Comparison of ENCODE assay signal across 18 cellular contexts in genomic region chr7:48280100-48280499, GRCh38.
DNase-seq lines count a peak whose midpoint lies in the region; ATAC-seq and TF ChIP-seq lines count a peak whose summit lies in the region.
"Had no signal": no experiment of that assay in that cellular context is flagged by ENCODE, and none has a peak within 500 bp of the region (broad histone marks: within the 10 kb centered on the region; RNA-seq: fewer than 3 reads in every experiment).

No MANE protein-coding gene starts in this region.

- no peak overlapping the region for H3K27ac ChIP-seq in WERI-Rb-1
- H3K27ac ChIP-seq: KMS-11, parathyroid adenoma had no signal

- no peaks in the 10 kb centered on the region for H3K9me3 ChIP-seq in WERI-Rb-1 (ENCODE audit: severe bottlenecking)
- H3K9me3 ChIP-seq: mucosa of descending colon had no signal

- DNase-seq in activated T-cell treated with anti-CD3 and anti-CD28 coated beads, Interleukin-2, amount 50 U/mL, for 72 hours = peak in 1 of 2 donors; percentile 24
- DNase-seq in activated T-cell treated with anti-CD3 and anti-CD28 coated beads, Interleukin-2, amount 50 U/mL, for 24 hours = no peak
- peak; percentile 71 for DNase-seq in RPMI7951 (ENCODE audit: low read depth)
- peak; percentile 50 for DNase-seq in fibroblast of gingiva (ENCODE audit: low read depth)
- DNase-seq in WERI-Rb-1 = no peak
- no peak for DNase-seq in cerebellar nuclear complex (lab: John Stamatoyannopoulos, UW)
- DNase-seq: ACHN; activated CD4-positive, alpha-beta memory T cell treated with anti-CD3 and anti-CD28 coated beads, Interleukin-2, amount 10 ng/mL, durations not matched to agents 7 days and 5 days; activated naive CD4-positive, alpha-beta T cell treated with anti-CD3 and anti-CD28 coated beads for 36 hours; mucosa of descending colon; NCI-H1694; NCI-H526 treated with DMSO at 0.1 percent for 48 hours; trophoblast cell had no signal

- no peaks in the 10 kb centered on the region for H3K9me3 Mint-ChIP-seq in activated T-cell treated with anti-CD3 and anti-CD28 coated beads, Interleukin-2, amount 50 U/mL, for 72 hours
- H3K9me3 Mint-ChIP-seq in activated T-cell treated with anti-CD3 and anti-CD28 coated beads, Interleukin-2, amount 50 U/mL, for 24 hours = no peaks in the 10 kb centered on the region
- H3K9me3 Mint-ChIP-seq in stimulated activated memory B cell treated with anti-CD40 and anti-IgM and Interleukin-4, amounts not matched to agents 10 μg/mL and 1 μg/mL and 100 μg/mL, for 72 hours = no peaks in the 10 kb centered on the region
- H3K9me3 Mint-ChIP-seq: activated CD4-positive, alpha-beta memory T cell treated with anti-CD3 and anti-CD28 coated beads, Interleukin-2, amount 10 ng/mL, durations not matched to agents 7 days and 5 days; activated naive CD4-positive, alpha-beta T cell treated with anti-CD3 and anti-CD28 coated beads for 36 hours had no signal

- H3K4me3 ChIP-seq in WERI-Rb-1 (ENCODE audit: low read depth, low read length) = no peak overlapping the region
- H3K4me3 ChIP-seq: mucosa of descending colon had no signal

- H3K27ac Mint-ChIP-seq in activated T-cell treated with anti-CD3 and anti-CD28 coated beads, Interleukin-2, amount 50 U/mL, for 72 hours = no peak overlapping the region
- no peak overlapping the region for H3K27ac Mint-ChIP-seq in activated T-cell treated with anti-CD3 and anti-CD28 coated beads, Interleukin-2, amount 50 U/mL, for 24 hours
- no peak overlapping the region for H3K27ac Mint-ChIP-seq in stimulated activated memory B cell treated with anti-CD40 and anti-IgM and Interleukin-4, amounts not matched to agents 10 μg/mL and 1 μg/mL and 100 μg/mL, for 72 hours
- H3K27ac Mint-ChIP-seq: activated CD4-positive, alpha-beta memory T cell treated with anti-CD3 and anti-CD28 coated beads, Interleukin-2, amount 10 ng/mL, durations not matched to agents 7 days and 5 days; activated naive CD4-positive, alpha-beta T cell treated with anti-CD3 and anti-CD28 coated beads for 36 hours had no signal

- peaks cover 37% of the 10 kb centered on the region for H3K4me1 Mint-ChIP-seq in activated T-cell treated with anti-CD3 and anti-CD28 coated beads, Interleukin-2, amount 50 U/mL, for 72 hours (ENCODE audit: low read depth)
- peaks cover 25% of the 10 kb centered on the region for H3K4me1 Mint-ChIP-seq in activated T-cell treated with anti-CD3 and anti-CD28 coated beads, Interleukin-2, amount 50 U/mL, for 24 hours (ENCODE audit: low read depth)
- no peaks in the 10 kb centered on the region for H3K4me1 Mint-ChIP-seq in stimulated activated memory B cell treated with anti-CD40 and anti-IgM and Interleukin-4, amounts not matched to agents 10 μg/mL and 1 μg/mL and 100 μg/mL, for 72 hours

- no peak overlapping the region for H3K4me3 Mint-ChIP-seq in activated T-cell treated with anti-CD3 and anti-CD28 coated beads, Interleukin-2, amount 50 U/mL, for 72 hours
- no peak overlapping the region for H3K4me3 Mint-ChIP-seq in activated T-cell treated with anti-CD3 and anti-CD28 coated beads, Interleukin-2, amount 50 U/mL, for 24 hours
- no peak overlapping the region for H3K4me3 Mint-ChIP-seq in stimulated activated memory B cell treated with anti-CD40 and anti-IgM and Interleukin-4, amounts not matched to agents 10 μg/mL and 1 μg/mL and 100 μg/mL, for 72 hours
- H3K4me3 Mint-ChIP-seq: activated CD4-positive, alpha-beta memory T cell treated with anti-CD3 and anti-CD28 coated beads, Interleukin-2, amount 10 ng/mL, durations not matched to agents 7 days and 5 days; activated naive CD4-positive, alpha-beta T cell treated with anti-CD3 and anti-CD28 coated beads for 36 hours had no signal

- ATAC-seq in activated T-cell treated with anti-CD3 and anti-CD28 coated beads, Interleukin-2, amount 50 U/mL, for 72 hours (replicated peaks in 1 of 2) = peak; percentile 89 to 93
- peak; percentile 31 for ATAC-seq in stimulated activated memory B cell treated with anti-CD40 and anti-IgM and Interleukin-4, amounts not matched to agents 10 μg/mL and 1 μg/mL and 100 μg/mL, for 72 hours
- no peak for ATAC-seq in HG03460 (IDR thresholded peaks at IDR 0.05; ENCODE audit: unreplicated experiment)
- ATAC-seq: mucosa of descending colon, Right ventricle myocardium inferior had no signal

- H3K36me3 ChIP-seq in WERI-Rb-1 = no peaks in the 10 kb centered on the region

- no peaks in the 10 kb centered on the region for H3K36me3 Mint-ChIP-seq in activated T-cell treated with anti-CD3 and anti-CD28 coated beads, Interleukin-2, amount 50 U/mL, for 72 hours (ENCODE audit: insufficient read depth in 2 of 2)
- H3K36me3 Mint-ChIP-seq in activated T-cell treated with anti-CD3 and anti-CD28 coated beads, Interleukin-2, amount 50 U/mL, for 24 hours (ENCODE audit: low read depth) = no peaks in the 10 kb centered on the region
- H3K36me3 Mint-ChIP-seq in stimulated activated memory B cell treated with anti-CD40 and anti-IgM and Interleukin-4, amounts not matched to agents 10 μg/mL and 1 μg/mL and 100 μg/mL, for 72 hours = no peaks in the 10 kb centered on the region

- no peak for TF ChIP-seq CTCF in WERI-Rb-1 (IDR thresholded peaks at IDR 0.05; ENCODE audit: low read depth, low read length)

- peaks cover 55% of the 10 kb centered on the region for H3K27me3 Mint-ChIP-seq in activated T-cell treated with anti-CD3 and anti-CD28 coated beads, Interleukin-2, amount 50 U/mL, for 72 hours (ENCODE audit: low read depth)
- peaks cover 33% of the 10 kb centered on the region for H3K27me3 Mint-ChIP-seq in activated T-cell treated with anti-CD3 and anti-CD28 coated beads, Interleukin-2, amount 50 U/mL, for 24 hours
- peaks cover 22% of the 10 kb centered on the region for H3K27me3 Mint-ChIP-seq in stimulated activated memory B cell treated with anti-CD40 and anti-IgM and Interleukin-4, amounts not matched to agents 10 μg/mL and 1 μg/mL and 100 μg/mL, for 72 hours

- no peaks in the 10 kb centered on the region for H3K27me3 ChIP-seq in WERI-Rb-1 (ENCODE audit: insufficient read depth, low read depth, severe bottlenecking)

Comparison
In these comparisons a context has a peak if more than half of its experiments do, and no peak if none do; other contexts are left out.
1. DNase-seq: peak in RPMI7951 (single experiment) and fibroblast of gingiva (single experiment); none in activated T-cell treated with anti-CD3 and anti-CD28 coated beads, Interleukin-2, amount 50 U/mL, for 24 hours (single experiment), WERI-Rb-1 (single experiment) and cerebellar nuclear complex (0 of 2).